In genomic region chr2:197539734-197540133, GRCh38 we compare ENCODE assay signal across 23 cellular contexts.
"Had no signal": no experiment of that assay in that cellular context is flagged by ENCODE, and none has a peak within 500 bp of the region (broad histone marks: within the 10 kb centered on the region; RNA-seq: fewer than 3 reads in every experiment).

No MANE protein-coding gene starts in this region.

- H2AFZ ChIP-seq: hepatocyte, neural progenitor cell had no signal

- H3K9ac ChIP-seq: neural progenitor cell had no signal

- H3K27me3 ChIP-seq: colonic mucosa, foreskin keratinocyte, hepatocyte, neural progenitor cell, ovary had no signal

- H3K4me3 Mint-ChIP-seq: endodermal cell, neural progenitor cell had no signal

- H3K27me3 Mint-ChIP-seq: progenitor cell of endocrine pancreas had no signal

- H3K27ac Mint-ChIP-seq: endodermal cell, neural progenitor cell, progenitor cell of endocrine pancreas had no signal

- FAIRE-seq: endothelial cell of umbilical vein, small intestine had no signal

- H3K27ac ChIP-seq: colonic mucosa, foreskin keratinocyte, hepatocyte, left ventricle myocardium inferior, neural progenitor cell, ovary had no signal

- H3K9me3 ChIP-seq: colonic mucosa, left ventricle myocardium inferior, ovary had no signal

- ATAC-seq: foreskin keratinocyte, left cardiac atrium, right cardiac atrium had no signal

- H3K4me1 Mint-ChIP-seq: endodermal cell, neural progenitor cell had no signal

- DNase-seq: colonic mucosa; dermis blood vessel endothelial cell; endodermal cell; erythroblast; foreskin keratinocyte; head of caudate nucleus; kidney; left cardiac atrium; left ventricle myocardium inferior; mesenchymal stem cell; midbrain; nucleus accumbens; ovary; right cardiac atrium; small intestine; stimulated activated CD4-positive, alpha-beta T cell treated with anti-CD3 and anti-CD28 coated beads, Interleukin-12 subunit alpha, Interleukin-12 subunit beta, amount 100 ng/mL, for 4 hours; stimulated activated naive CD4-positive, alpha-beta T cell treated with Interleukin-2 at 50 U/mL for 16 hours; trophoblast cell had no signal

- H3K4me3 ChIP-seq: colonic mucosa, hepatocyte, left ventricle myocardium inferior, lung, neural progenitor cell, ovary had no signal

- H3K4me2 ChIP-seq: hepatocyte, neural progenitor cell had no signal

- H3K36me3 ChIP-seq: ovary had no signal

- H3K4me1 ChIP-seq: colonic mucosa, foreskin keratinocyte, neural progenitor cell had no signal

- H3K9me3 Mint-ChIP-seq: endodermal cell, neural progenitor cell had no signal
